Comparison of ENCODE assay signal across 1 cellular context in the genomic region with DNA sequence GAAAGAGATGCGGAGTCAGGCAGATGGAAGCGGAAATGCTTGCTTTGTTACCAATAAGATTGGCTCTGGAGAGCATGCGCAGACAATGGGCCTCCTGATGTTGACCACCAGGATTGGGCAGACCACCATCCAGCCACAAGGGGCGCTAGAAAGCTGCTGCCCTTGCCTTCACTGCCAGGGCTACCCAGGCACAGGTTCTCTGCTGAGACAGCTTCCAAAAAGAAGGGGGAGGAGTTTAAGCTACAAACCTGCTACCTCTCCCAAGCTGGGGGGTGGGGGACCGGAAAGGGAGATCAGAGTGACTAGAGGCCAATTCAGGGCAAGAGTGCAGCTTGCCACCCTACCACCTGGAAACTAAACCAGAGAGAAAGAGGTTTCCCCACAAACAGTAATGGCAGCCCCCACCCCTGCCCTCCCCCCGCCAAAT.
TF ChIP-seq lines count a peak whose summit lies in the region.

No MANE protein-coding gene starts in this region.

TF ChIP-seq in WTC11, 78 proteins besides CTCF, POLR2A, EP300 and RAD21 (continued from another document and continues in another):
- TF ChIP-seq STAT6 (CRISPR knock-in tag; conservative IDR thresholded peaks at IDR 0.05; ENCODE audit: low read depth) = no peak
- no peak for TF ChIP-seq ZNF425 (CRISPR knock-in tag; conservative IDR thresholded peaks at IDR 0.05)
- no peak for TF ChIP-seq JAZF1 (CRISPR knock-in tag; IDR thresholded peaks at IDR 0.05)
- TF ChIP-seq CBFB (CRISPR knock-in tag; IDR thresholded peaks at IDR 0.05; ENCODE audit: low read depth) = no peak
- TF ChIP-seq CDX4 (CRISPR knock-in tag; IDR thresholded peaks at IDR 0.05; ENCODE audit: borderline replicate concordance) = no peak
- TF ChIP-seq E2F4 (CRISPR knock-in tag; IDR thresholded peaks at IDR 0.05; ENCODE audit: borderline replicate concordance, low read depth) = no peak
- no peak for TF ChIP-seq ERG (CRISPR knock-in tag; IDR thresholded peaks at IDR 0.05)
- peak; percentile 60 for TF ChIP-seq NFYB (CRISPR knock-in tag; conservative IDR thresholded peaks at IDR 0.05; ENCODE audit: low read depth)
- TF ChIP-seq GRHL2 (CRISPR knock-in tag; IDR thresholded peaks at IDR 0.05; ENCODE audit: insufficient replicate concordance, severe bottlenecking) = no peak
- no peak for TF ChIP-seq TEAD4 (CRISPR knock-in tag; IDR thresholded peaks at IDR 0.05)
- TF ChIP-seq FOXK1 (CRISPR knock-in tag; IDR thresholded peaks at IDR 0.05) = peak; percentile 65; the same call in 1 of the 2 replicates
- TF ChIP-seq SMAD4 (CRISPR knock-in tag; IDR thresholded peaks at IDR 0.05) = no peak
- no peak for TF ChIP-seq ZNF121 (CRISPR knock-in tag; IDR thresholded peaks at IDR 0.05)
- TF ChIP-seq, protein P1, sequence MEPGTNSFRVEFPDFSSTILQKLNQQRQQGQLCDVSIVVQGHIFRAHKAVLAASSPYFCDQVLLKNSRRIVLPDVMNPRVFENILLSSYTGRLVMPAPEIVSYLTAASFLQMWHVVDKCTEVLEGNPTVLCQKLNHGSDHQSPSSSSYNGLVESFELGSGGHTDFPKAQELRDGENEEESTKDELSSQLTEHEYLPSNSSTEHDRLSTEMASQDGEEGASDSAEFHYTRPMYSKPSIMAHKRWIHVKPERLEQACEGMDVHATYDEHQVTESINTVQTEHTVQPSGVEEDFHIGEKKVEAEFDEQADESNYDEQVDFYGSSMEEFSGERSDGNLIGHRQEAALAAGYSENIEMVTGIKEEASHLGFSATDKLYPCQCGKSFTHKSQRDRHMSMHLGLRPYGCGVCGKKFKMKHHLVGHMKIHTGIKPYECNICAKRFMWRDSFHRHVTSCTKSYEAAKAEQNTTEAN (CRISPR knock-in tag; IDR thresholded peaks at IDR 0.05) = no peak
- no peak for TF ChIP-seq ESRRA (CRISPR knock-in tag; IDR thresholded peaks at IDR 0.05; ENCODE audit: borderline replicate concordance)
- no peak for TF ChIP-seq EMX1 (CRISPR knock-in tag; IDR thresholded peaks at IDR 0.05)
- peak; percentile 64; the same call in 1 of the 2 replicates for TF ChIP-seq TEAD1 (CRISPR knock-in tag; IDR thresholded peaks at IDR 0.05)
- TF ChIP-seq, protein P2, sequence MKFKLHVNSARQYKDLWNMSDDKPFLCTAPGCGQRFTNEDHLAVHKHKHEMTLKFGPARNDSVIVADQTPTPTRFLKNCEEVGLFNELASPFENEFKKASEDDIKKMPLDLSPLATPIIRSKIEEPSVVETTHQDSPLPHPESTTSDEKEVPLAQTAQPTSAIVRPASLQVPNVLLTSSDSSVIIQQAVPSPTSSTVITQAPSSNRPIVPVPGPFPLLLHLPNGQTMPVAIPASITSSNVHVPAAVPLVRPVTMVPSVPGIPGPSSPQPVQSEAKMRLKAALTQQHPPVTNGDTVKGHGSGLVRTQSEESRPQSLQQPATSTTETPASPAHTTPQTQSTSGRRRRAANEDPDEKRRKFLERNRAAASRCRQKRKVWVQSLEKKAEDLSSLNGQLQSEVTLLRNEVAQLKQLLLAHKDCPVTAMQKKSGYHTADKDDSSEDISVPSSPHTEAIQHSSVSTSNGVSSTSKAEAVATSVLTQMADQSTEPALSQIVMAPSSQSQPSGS (CRISPR knock-in tag; IDR thresholded peaks at IDR 0.05; ENCODE audit: borderline replicate concordance, low read depth) = no peak
- no peak for TF ChIP-seq ETV6 (CRISPR knock-in tag; IDR thresholded peaks at IDR 0.05)
- no peak for TF ChIP-seq ATF3 (CRISPR knock-in tag; conservative IDR thresholded peaks at IDR 0.05)
- TF ChIP-seq, protein P3, sequence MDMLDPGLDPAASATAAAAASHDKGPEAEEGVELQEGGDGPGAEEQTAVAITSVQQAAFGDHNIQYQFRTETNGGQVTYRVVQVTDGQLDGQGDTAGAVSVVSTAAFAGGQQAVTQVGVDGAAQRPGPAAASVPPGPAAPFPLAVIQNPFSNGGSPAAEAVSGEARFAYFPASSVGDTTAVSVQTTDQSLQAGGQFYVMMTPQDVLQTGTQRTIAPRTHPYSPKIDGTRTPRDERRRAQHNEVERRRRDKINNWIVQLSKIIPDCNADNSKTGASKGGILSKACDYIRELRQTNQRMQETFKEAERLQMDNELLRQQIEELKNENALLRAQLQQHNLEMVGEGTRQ (CRISPR knock-in tag; IDR thresholded peaks at IDR 0.05) = no peak
- peak; percentile 46; the same call in 1 of the 2 replicates for TF ChIP-seq FOXP1 (CRISPR knock-in tag; IDR thresholded peaks at IDR 0.05; ENCODE audit: borderline replicate concordance)
- TF ChIP-seq, protein P4, sequence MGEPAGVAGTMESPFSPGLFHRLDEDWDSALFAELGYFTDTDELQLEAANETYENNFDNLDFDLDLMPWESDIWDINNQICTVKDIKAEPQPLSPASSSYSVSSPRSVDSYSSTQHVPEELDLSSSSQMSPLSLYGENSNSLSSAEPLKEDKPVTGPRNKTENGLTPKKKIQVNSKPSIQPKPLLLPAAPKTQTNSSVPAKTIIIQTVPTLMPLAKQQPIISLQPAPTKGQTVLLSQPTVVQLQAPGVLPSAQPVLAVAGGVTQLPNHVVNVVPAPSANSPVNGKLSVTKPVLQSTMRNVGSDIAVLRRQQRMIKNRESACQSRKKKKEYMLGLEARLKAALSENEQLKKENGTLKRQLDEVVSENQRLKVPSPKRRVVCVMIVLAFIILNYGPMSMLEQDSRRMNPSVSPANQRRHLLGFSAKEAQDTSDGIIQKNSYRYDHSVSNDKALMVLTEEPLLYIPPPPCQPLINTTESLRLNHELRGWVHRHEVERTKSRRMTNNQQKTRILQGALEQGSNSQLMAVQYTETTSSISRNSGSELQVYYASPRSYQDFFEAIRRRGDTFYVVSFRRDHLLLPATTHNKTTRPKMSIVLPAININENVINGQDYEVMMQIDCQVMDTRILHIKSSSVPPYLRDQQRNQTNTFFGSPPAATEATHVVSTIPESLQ (CRISPR knock-in tag; IDR thresholded peaks at IDR 0.05) = no peak
- no peak for TF ChIP-seq ZNF532 (CRISPR knock-in tag; IDR thresholded peaks at IDR 0.05; ENCODE audit: borderline replicate concordance)
- TF ChIP-seq ZNF423 (CRISPR knock-in tag; IDR thresholded peaks at IDR 0.05) = no peak
- TF ChIP-seq, protein P5, sequence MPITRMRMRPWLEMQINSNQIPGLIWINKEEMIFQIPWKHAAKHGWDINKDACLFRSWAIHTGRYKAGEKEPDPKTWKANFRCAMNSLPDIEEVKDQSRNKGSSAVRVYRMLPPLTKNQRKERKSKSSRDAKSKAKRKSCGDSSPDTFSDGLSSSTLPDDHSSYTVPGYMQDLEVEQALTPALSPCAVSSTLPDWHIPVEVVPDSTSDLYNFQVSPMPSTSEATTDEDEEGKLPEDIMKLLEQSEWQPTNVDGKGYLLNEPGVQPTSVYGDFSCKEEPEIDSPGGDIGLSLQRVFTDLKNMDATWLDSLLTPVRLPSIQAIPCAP (CRISPR knock-in tag; IDR thresholded peaks at IDR 0.05) = no peak
- no peak for TF ChIP-seq MXD4 (CRISPR knock-in tag; IDR thresholded peaks at IDR 0.05; ENCODE audit: borderline replicate concordance)
- TF ChIP-seq GTF2I (CRISPR knock-in tag; conservative IDR thresholded peaks at IDR 0.05) = no peak
- no peak; the same call in 1 of the 2 replicates for TF ChIP-seq SMAD3 (CRISPR knock-in tag; IDR thresholded peaks at IDR 0.05; ENCODE audit: borderline replicate concordance)
- no peak for TF ChIP-seq ATF1 (CRISPR knock-in tag; IDR thresholded peaks at IDR 0.05)
- TF ChIP-seq, protein P6, sequence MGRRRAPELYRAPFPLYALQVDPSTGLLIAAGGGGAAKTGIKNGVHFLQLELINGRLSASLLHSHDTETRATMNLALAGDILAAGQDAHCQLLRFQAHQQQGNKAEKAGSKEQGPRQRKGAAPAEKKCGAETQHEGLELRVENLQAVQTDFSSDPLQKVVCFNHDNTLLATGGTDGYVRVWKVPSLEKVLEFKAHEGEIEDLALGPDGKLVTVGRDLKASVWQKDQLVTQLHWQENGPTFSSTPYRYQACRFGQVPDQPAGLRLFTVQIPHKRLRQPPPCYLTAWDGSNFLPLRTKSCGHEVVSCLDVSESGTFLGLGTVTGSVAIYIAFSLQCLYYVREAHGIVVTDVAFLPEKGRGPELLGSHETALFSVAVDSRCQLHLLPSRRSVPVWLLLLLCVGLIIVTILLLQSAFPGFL (CRISPR knock-in tag; IDR thresholded peaks at IDR 0.05; ENCODE audit: borderline replicate concordance) = no peak
